Comparison of ENCODE assay signal across 1 cellular context in the genomic region with DNA sequence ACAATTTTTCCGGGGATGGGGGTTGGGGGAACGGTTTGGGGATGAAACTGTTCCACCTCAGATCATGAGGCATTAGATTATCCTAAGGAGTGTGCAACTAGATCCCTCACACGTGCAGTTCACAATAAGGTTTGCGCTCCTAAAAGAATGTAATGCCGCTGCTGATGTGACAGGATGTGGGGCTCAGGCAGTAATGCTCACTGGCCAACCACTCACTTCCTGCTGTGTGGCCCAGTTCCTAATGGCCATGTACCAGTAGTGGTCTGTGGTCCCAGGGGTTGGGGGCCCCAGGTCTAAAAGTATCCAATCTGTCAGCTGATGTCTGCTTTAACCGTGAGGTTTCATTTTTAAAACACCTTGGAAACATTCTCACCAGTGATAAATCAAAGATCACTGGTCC.
TF ChIP-seq lines count a peak whose summit lies in the region.

No MANE protein-coding gene starts in this region.

TF ChIP-seq in GM12878, 131 proteins besides CTCF, POLR2A, EP300 and RAD21 (continues in another document):
- TF ChIP-seq RELA (IDR thresholded peaks at IDR 0.05; ENCODE audit: borderline replicate concordance, partially characterized antibody) (no peak), LARP7 (IDR thresholded peaks at IDR 0.05) (no peak), ZSCAN29 (IDR thresholded peaks at IDR 0.05) (no peak), KLF5 (IDR thresholded peaks at IDR 0.05; ENCODE audit: partially characterized antibody) (no peak), SPI1 (IDR thresholded peaks at IDR 0.05; ENCODE audit: borderline replicate concordance, insufficient read depth, low read depth, low read length) (peak; percentile 49; the same call in 1 of the 2 replicates), MYC (IDR thresholded peaks at IDR 0.05; ENCODE audit: insufficient read depth, insufficient read length, insufficient replicate concordance, low read length, severe bottlenecking) (no peak), SREBF1 (IDR thresholded peaks at IDR 0.05; ENCODE audit: low read length) (no peak), ESRRA (IDR thresholded peaks at IDR 0.05; ENCODE audit: low read length) (no peak), CHD4 (IDR thresholded peaks at IDR 0.05) (no peak), EZH2 (IDR thresholded peaks at IDR 0.05; ENCODE audit: borderline replicate concordance, control insufficient read depth, low read depth, low read length) (no peak), EED (IDR thresholded peaks at IDR 0.05; ENCODE audit: low read depth) (0 out of 2 replicates have a peak, but pooled peaks have one; percentile 25), MEF2B (IDR thresholded peaks at IDR 0.05; ENCODE audit: partially characterized antibody, poor library complexity, severe bottlenecking) (no peak), RB1 (IDR thresholded peaks at IDR 0.05; ENCODE audit: borderline replicate concordance) (no peak), TCF7 (IDR thresholded peaks at IDR 0.05; ENCODE audit: borderline replicate concordance) (no peak), TBL1XR1 (IDR thresholded peaks at IDR 0.05; ENCODE audit: low read depth, low read length) (no peak), PAX8 (IDR thresholded peaks at IDR 0.05) (no peak), RUNX3 (IDR thresholded peaks at IDR 0.05; ENCODE audit: low read length) (peak; percentile 82), SUZ12 (IDR thresholded peaks at IDR 0.05; ENCODE audit: unreplicated experiment) (no peak), CEBPB (IDR thresholded peaks at IDR 0.05; ENCODE audit: borderline replicate concordance in 1 of 2, low read depth in 2 of 2, low read length in 2 of 2) (no peak), GABPA (IDR thresholded peaks at IDR 0.05; ENCODE audit: low read depth) (no peak), SUPT20H (IDR thresholded peaks at IDR 0.05; ENCODE audit: borderline replicate concordance, control insufficient read depth, low read depth, low read length) (no peak), RBBP5 (conservative IDR thresholded peaks at IDR 0.05) (no peak), ZNF622 (IDR thresholded peaks at IDR 0.05) (no peak), WRNIP1 (IDR thresholded peaks at IDR 0.05; ENCODE audit: borderline replicate concordance, low read depth, low read length) (no peak), CBFB (IDR thresholded peaks at IDR 0.05; ENCODE audit: low read depth) (0 out of 2 replicates have a peak, but pooled peaks have one; percentile 29), SMC3 (IDR thresholded peaks at IDR 0.05; ENCODE audit: borderline replicate concordance, low read length) (no peak), HDAC2 (IDR thresholded peaks at IDR 0.05) (no peak), KDM1A (IDR thresholded peaks at IDR 0.05; ENCODE audit: borderline replicate concordance) (no peak), YY1 (IDR thresholded peaks at IDR 0.05; ENCODE audit: low read depth, low read length) (no peak), ZBED1 (IDR thresholded peaks at IDR 0.05; ENCODE audit: borderline replicate concordance) (no peak), RAD51 (IDR thresholded peaks at IDR 0.05) (no peak)
- TF ChIP-seq, protein P1, sequence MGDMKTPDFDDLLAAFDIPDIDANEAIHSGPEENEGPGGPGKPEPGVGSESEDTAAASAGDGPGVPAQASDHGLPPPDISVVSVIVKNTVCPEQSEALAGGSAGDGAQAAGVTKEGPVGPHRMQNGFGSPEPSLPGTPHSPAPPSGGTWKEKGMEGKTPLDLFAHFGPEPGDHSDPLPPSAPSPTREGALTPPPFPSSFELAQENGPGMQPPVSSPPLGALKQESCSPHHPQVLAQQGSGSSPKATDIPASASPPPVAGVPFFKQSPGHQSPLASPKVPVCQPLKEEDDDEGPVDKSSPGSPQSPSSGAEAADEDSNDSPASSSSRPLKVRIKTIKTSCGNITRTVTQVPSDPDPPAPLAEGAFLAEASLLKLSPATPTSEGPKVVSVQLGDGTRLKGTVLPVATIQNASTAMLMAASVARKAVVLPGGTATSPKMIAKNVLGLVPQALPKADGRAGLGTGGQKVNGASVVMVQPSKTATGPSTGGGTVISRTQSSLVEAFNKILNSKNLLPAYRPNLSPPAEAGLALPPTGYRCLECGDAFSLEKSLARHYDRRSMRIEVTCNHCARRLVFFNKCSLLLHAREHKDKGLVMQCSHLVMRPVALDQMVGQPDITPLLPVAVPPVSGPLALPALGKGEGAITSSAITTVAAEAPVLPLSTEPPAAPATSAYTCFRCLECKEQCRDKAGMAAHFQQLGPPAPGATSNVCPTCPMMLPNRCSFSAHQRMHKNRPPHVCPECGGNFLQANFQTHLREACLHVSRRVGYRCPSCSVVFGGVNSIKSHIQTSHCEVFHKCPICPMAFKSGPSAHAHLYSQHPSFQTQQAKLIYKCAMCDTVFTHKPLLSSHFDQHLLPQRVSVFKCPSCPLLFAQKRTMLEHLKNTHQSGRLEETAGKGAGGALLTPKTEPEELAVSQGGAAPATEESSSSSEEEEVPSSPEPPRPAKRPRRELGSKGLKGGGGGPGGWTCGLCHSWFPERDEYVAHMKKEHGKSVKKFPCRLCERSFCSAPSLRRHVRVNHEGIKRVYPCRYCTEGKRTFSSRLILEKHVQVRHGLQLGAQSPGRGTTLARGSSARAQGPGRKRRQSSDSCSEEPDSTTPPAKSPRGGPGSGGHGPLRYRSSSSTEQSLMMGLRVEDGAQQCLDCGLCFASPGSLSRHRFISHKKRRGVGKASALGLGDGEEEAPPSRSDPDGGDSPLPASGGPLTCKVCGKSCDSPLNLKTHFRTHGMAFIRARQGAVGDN (IDR thresholded peaks at IDR 0.05), result peak; percentile 56; the same call in 1 of the 2 replicates
- TF ChIP-seq, protein P2, sequence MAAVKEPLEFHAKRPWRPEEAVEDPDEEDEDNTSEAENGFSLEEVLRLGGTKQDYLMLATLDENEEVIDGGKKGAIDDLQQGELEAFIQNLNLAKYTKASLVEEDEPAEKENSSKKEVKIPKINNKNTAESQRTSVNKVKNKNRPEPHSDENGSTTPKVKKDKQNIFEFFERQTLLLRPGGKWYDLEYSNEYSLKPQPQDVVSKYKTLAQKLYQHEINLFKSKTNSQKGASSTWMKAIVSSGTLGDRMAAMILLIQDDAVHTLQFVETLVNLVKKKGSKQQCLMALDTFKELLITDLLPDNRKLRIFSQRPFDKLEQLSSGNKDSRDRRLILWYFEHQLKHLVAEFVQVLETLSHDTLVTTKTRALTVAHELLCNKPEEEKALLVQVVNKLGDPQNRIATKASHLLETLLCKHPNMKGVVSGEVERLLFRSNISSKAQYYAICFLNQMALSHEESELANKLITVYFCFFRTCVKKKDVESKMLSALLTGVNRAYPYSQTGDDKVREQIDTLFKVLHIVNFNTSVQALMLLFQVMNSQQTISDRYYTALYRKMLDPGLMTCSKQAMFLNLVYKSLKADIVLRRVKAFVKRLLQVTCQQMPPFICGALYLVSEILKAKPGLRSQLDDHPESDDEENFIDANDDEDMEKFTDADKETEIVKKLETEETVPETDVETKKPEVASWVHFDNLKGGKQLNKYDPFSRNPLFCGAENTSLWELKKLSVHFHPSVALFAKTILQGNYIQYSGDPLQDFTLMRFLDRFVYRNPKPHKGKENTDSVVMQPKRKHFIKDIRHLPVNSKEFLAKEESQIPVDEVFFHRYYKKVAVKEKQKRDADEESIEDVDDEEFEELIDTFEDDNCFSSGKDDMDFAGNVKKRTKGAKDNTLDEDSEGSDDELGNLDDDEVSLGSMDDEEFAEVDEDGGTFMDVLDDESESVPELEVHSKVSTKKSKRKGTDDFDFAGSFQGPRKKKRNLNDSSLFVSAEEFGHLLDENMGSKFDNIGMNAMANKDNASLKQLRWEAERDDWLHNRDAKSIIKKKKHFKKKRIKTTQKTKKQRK (IDR thresholded peaks at IDR 0.05; ENCODE audit: low read depth, low read length), result no peak
- TF ChIP-seq, protein P3, sequence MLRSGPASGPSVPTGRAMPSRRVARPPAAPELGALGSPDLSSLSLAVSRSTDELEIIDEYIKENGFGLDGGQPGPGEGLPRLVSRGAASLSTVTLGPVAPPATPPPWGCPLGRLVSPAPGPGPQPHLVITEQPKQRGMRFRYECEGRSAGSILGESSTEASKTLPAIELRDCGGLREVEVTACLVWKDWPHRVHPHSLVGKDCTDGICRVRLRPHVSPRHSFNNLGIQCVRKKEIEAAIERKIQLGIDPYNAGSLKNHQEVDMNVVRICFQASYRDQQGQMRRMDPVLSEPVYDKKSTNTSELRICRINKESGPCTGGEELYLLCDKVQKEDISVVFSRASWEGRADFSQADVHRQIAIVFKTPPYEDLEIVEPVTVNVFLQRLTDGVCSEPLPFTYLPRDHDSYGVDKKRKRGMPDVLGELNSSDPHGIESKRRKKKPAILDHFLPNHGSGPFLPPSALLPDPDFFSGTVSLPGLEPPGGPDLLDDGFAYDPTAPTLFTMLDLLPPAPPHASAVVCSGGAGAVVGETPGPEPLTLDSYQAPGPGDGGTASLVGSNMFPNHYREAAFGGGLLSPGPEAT (IDR thresholded peaks at IDR 0.05; ENCODE audit: low read depth), result 0 out of 2 replicates have a peak, but pooled peaks have one; percentile 21
- TF ChIP-seq, protein P4, sequence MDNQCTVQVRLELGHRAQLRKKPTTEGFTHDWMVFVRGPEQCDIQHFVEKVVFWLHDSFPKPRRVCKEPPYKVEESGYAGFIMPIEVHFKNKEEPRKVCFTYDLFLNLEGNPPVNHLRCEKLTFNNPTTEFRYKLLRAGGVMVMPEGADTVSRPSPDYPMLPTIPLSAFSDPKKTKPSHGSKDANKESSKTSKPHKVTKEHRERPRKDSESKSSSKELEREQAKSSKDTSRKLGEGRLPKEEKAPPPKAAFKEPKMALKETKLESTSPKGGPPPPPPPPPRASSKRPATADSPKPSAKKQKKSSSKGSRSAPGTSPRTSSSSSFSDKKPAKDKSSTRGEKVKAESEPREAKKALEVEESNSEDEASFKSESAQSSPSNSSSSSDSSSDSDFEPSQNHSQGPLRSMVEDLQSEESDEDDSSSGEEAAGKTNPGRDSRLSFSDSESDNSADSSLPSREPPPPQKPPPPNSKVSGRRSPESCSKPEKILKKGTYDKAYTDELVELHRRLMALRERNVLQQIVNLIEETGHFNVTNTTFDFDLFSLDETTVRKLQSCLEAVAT (IDR thresholded peaks at IDR 0.05), result no peak
- TF ChIP-seq, protein P5, sequence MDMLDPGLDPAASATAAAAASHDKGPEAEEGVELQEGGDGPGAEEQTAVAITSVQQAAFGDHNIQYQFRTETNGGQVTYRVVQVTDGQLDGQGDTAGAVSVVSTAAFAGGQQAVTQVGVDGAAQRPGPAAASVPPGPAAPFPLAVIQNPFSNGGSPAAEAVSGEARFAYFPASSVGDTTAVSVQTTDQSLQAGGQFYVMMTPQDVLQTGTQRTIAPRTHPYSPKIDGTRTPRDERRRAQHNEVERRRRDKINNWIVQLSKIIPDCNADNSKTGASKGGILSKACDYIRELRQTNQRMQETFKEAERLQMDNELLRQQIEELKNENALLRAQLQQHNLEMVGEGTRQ (IDR thresholded peaks at IDR 0.05; ENCODE audit: borderline replicate concordance, low read depth, low read length), result no peak
- TF ChIP-seq, protein P6, sequence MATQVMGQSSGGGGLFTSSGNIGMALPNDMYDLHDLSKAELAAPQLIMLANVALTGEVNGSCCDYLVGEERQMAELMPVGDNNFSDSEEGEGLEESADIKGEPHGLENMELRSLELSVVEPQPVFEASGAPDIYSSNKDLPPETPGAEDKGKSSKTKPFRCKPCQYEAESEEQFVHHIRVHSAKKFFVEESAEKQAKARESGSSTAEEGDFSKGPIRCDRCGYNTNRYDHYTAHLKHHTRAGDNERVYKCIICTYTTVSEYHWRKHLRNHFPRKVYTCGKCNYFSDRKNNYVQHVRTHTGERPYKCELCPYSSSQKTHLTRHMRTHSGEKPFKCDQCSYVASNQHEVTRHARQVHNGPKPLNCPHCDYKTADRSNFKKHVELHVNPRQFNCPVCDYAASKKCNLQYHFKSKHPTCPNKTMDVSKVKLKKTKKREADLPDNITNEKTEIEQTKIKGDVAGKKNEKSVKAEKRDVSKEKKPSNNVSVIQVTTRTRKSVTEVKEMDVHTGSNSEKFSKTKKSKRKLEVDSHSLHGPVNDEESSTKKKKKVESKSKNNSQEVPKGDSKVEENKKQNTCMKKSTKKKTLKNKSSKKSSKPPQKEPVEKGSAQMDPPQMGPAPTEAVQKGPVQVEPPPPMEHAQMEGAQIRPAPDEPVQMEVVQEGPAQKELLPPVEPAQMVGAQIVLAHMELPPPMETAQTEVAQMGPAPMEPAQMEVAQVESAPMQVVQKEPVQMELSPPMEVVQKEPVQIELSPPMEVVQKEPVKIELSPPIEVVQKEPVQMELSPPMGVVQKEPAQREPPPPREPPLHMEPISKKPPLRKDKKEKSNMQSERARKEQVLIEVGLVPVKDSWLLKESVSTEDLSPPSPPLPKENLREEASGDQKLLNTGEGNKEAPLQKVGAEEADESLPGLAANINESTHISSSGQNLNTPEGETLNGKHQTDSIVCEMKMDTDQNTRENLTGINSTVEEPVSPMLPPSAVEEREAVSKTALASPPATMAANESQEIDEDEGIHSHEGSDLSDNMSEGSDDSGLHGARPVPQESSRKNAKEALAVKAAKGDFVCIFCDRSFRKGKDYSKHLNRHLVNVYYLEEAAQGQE (IDR thresholded peaks at IDR 0.05; ENCODE audit: low read depth, low read length), result no peak
- TF ChIP-seq, protein P7, sequence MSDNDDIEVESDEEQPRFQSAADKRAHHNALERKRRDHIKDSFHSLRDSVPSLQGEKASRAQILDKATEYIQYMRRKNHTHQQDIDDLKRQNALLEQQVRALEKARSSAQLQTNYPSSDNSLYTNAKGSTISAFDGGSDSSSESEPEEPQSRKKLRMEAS (IDR thresholded peaks at IDR 0.05; ENCODE audit: low read depth, low read length), result no peak
- TF ChIP-seq, protein P8, sequence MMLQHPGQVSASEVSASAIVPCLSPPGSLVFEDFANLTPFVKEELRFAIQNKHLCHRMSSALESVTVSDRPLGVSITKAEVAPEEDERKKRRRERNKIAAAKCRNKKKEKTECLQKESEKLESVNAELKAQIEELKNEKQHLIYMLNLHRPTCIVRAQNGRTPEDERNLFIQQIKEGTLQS (IDR thresholded peaks at IDR 0.05; ENCODE audit: borderline replicate concordance, extremely low read depth, low read depth, low read length), result no peak
- TF ChIP-seq, protein P9, sequence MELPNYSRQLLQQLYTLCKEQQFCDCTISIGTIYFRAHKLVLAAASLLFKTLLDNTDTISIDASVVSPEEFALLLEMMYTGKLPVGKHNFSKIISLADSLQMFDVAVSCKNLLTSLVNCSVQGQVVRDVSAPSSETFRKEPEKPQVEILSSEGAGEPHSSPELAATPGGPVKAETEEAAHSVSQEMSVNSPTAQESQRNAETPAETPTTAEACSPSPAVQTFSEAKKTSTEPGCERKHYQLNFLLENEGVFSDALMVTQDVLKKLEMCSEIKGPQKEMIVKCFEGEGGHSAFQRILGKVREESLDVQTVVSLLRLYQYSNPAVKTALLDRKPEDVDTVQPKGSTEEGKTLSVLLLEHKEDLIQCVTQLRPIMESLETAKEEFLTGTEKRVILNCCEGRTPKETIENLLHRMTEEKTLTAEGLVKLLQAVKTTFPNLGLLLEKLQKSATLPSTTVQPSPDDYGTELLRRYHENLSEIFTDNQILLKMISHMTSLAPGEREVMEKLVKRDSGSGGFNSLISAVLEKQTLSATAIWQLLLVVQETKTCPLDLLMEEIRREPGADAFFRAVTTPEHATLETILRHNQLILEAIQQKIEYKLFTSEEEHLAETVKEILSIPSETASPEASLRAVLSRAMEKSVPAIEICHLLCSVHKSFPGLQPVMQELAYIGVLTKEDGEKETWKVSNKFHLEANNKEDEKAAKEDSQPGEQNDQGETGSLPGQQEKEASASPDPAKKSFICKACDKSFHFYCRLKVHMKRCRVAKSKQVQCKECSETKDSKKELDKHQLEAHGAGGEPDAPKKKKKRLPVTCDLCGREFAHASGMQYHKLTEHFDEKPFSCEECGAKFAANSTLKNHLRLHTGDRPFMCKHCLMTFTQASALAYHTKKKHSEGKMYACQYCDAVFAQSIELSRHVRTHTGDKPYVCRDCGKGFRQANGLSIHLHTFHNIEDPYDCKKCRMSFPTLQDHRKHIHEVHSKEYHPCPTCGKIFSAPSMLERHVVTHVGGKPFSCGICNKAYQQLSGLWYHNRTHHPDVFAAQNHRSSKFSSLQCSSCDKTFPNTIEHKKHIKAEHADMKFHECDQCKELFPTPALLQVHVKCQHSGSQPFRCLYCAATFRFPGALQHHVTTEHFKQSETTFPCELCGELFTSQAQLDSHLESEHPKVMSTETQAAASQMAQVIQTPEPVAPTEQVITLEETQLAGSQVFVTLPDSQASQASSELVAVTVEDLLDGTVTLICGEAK (IDR thresholded peaks at IDR 0.05; ENCODE audit: borderline replicate concordance), result no peak
